8 cellular contexts compared by ENCODE assay signal in the genomic region with DNA sequence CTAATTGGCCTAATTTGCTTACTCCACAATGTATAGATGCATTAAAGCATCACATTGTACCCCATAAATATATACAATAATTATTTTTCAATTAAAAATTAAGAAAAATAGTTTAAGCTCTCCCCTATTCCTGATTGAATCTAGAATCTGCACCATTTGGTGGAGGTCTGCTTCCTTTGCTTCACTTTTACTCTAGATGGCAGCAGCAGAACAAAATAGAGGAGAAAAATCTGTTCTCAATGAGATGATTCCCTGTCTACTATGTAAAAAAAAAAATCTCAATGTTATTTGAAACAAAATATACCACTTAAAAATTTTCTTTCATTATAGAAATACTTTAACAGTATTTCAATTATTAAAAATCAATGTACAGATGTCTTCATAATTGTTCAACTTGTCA.
DNase-seq lines count a peak whose midpoint lies in the region; ATAC-seq, FAIRE-seq and TF ChIP-seq lines count a peak whose summit lies in the region.

No MANE protein-coding gene starts in this region.

- no peak overlapping the region for H2BK12ac ChIP-seq in H1 (ENCODE audit: low read depth, low read length)

- H2BK15ac ChIP-seq in H1 (ENCODE audit: low read length), result no peak overlapping the region

- H2BK120ac ChIP-seq in H1 (replicated peaks; ENCODE audit: low read depth, low read length), result no peak overlapping the region

- intact Hi-C loops in Right ventricle myocardium inferior (cut with DNase I), result loop anchor here (2.0 to 10.0 kb wide), 2 partner anchors 172 to 372 kb away; no protein-coding TSS in a partner anchor

- no peak overlapping the region for H2BK5ac ChIP-seq in H1 (ENCODE audit: low read depth, low read length)

- H3K79me1 ChIP-seq in H1 (ENCODE audit: low read depth, low read length), result no peaks in the 10 kb centered on the region

- TF ChIP-seq EP300 in H1 (IDR thresholded peaks at IDR 0.05; ENCODE audit: borderline replicate concordance in 1 of 2, low read depth in 2 of 2, low read length in 2 of 2), result no peak

- H4K91ac ChIP-seq in H1 (replicated peaks; ENCODE audit: insufficient read length, low read length), result no peak overlapping the region

- no peak overlapping the region for H3K9ac ChIP-seq in H1 (replicated peaks in 1 of 4; ENCODE audit: extremely low read depth in 1 of 4, low read depth in 3 of 4, low read length in 3 of 4)

- H3K23me2 ChIP-seq in H1 (ENCODE audit: low read depth, low read length), result no peaks in the 10 kb centered on the region

- H3K14ac ChIP-seq in H1 (ENCODE audit: insufficient read length), result no peak overlapping the region

- FAIRE-seq in H1 (lab: Jason Lieb, UNC) (no peak), small intestine (lab: Jason Lieb, UNC) (peak; percentile 77)

- no peak overlapping the region for H3K18ac ChIP-seq in H1 (ENCODE audit: extremely low read depth, low read length)

- POLR2A ChIA-PET in H1 (lab: Charles Lee; ENCODE audit: partially characterized antibody), result interaction anchor here (0.9 kb wide), 1 partner anchor 110 kb away, joined by 3 read pairs; a partner anchor contains a TSS

- H3K79me2 ChIP-seq in H1 (ENCODE audit: control insufficient read depth in 1 of 2, insufficient read depth in 2 of 2, low read length in 2 of 2), result no peaks in the 10 kb centered on the region

- no peak for ATAC-seq in Right ventricle myocardium inferior
- ATAC-seq in GM21723 (IDR thresholded peaks at IDR 0.05; ENCODE audit: unreplicated experiment), result no peak

- no peak overlapping the region for H3K4ac ChIP-seq in H1 (replicated peaks; ENCODE audit: insufficient read length, low read depth, low read length)

- H4K20me1 ChIP-seq in H1 (replicated peaks in 1 of 2; ENCODE audit: control insufficient read depth in 1 of 2, insufficient read depth in 2 of 2, low read length in 2 of 2), result no peaks in the 10 kb centered on the region

- no peak overlapping the region for H3K23ac ChIP-seq in H1 (ENCODE audit: insufficient read length)

- no peak overlapping the region for H2AFZ ChIP-seq in H1 (ENCODE audit: low read length)

- no peaks in the 10 kb centered on the region for H3K9me3 ChIP-seq in cardiac muscle cell (ENCODE audit: low read depth)
- no peaks in the 10 kb centered on the region for H3K9me3 ChIP-seq in H1 (ENCODE audit: insufficient read depth in 2 of 2, low read depth in 1 of 2, low read length in 1 of 2)
- H3K9me3 ChIP-seq in small intestine (ENCODE audit: control insufficient read depth, low read depth), result no peaks in the 10 kb centered on the region

- H3K4me1 ChIP-seq in cardiac muscle cell (ENCODE audit: low read depth) (no peaks in the 10 kb centered on the region), H1 (replicated peaks in 1 of 4; ENCODE audit: control insufficient read depth in 3 of 4, insufficient read depth in 4 of 4, low read length in 3 of 4) (no peaks in the 10 kb centered on the region), small intestine (ENCODE audit: control insufficient read depth in 2 of 2, insufficient read depth in 1 of 2, low read depth in 1 of 2, low read length in 1 of 2) (no peaks in the 10 kb centered on the region)

- H3K4me3 ChIP-seq in cardiac muscle cell (no peak overlapping the region), H1 (ENCODE audit: extremely low read depth in 1 of 4, insufficient read depth in 2 of 4, low read depth in 3 of 4, low read length in 4 of 4) (no peak overlapping the region), small intestine (ENCODE audit: low read depth in 1 of 2, low read length in 2 of 2) (no peak overlapping the region)

- H4K8ac ChIP-seq in H1 (ENCODE audit: extremely low read depth, insufficient read depth, low read length), result no peak overlapping the region

- no peak overlapping the region for H4K5ac ChIP-seq in H1 (ENCODE audit: insufficient read length, low read depth, low read length)

- H3K56ac ChIP-seq in H1 (replicated peaks; ENCODE audit: insufficient read length, low read depth, low read length), result no peak overlapping the region

- no peak for TF ChIP-seq POLR2A in H1 (IDR thresholded peaks at IDR 0.05; ENCODE audit: control extremely low read depth in 1 of 2, low read depth in 2 of 2, low read length in 2 of 2)

- H3K27me3 ChIP-seq in cardiac muscle cell (no peaks in the 10 kb centered on the region), H1 (replicated peaks in 1 of 4; ENCODE audit: control insufficient read depth in 3 of 4, extremely low read depth in 1 of 4, insufficient read depth in 3 of 4, low read length in 3 of 4) (peaks cover 0 to 1% (median 0%) of the 10 kb centered on the region in 4 experiments; a peak in 1 of 7 replicates), small intestine (ENCODE audit: control insufficient read depth in 2 of 2, insufficient read depth in 2 of 2, low read length in 2 of 2) (no peaks in the 10 kb centered on the region)

- peak; percentile 54 for TF ChIP-seq CTCF in cardiac muscle cell (IDR thresholded peaks at IDR 0.05; ENCODE audit: low read depth, low read length)
- peak in 2 of 3 experiments; percentile 36 to 52; a peak in 3 of 4 replicates for TF ChIP-seq CTCF in H1 (IDR thresholded peaks at IDR 0.05; ENCODE audit: control extremely low read depth in 1 of 3, insufficient read depth in 1 of 3, low read depth in 1 of 3, low read length in 3 of 3)

- H3K27ac ChIP-seq in cardiac muscle cell, result no peak overlapping the region
- no peak overlapping the region for H3K27ac ChIP-seq in H1 (ENCODE audit: low read depth, low read length)
- H3K27ac ChIP-seq in small intestine (ENCODE audit: low read depth in 1 of 2, low read length in 1 of 2), result no peak overlapping the region

- H3K4me2 ChIP-seq in H1 (ENCODE audit: insufficient read depth in 1 of 2, low read depth in 2 of 2, low read length in 2 of 2), result no peak overlapping the region

- peak; percentile 33 to 37 for DNase-seq in cardiac muscle cell (ENCODE audit: low read depth in 1 of 2, low spot score in 1 of 2)
- no peak for DNase-seq in Right ventricle myocardium inferior (ENCODE audit: missing footprints)
- DNase-seq in NCI-H2196 treated with DMSO at 0.1 percent for 48 hours (lab: John Stamatoyannopoulos, UW; ENCODE audit: unreplicated experiment), result peak; percentile 30
- no peak for DNase-seq in H1 (ENCODE audit: low read depth in 1 of 2, low spot score in 2 of 2)
- DNase-seq in small intestine, result peak; percentile 5
- DNase-seq in retina, result no peak
- DNase-seq in NK-92 (lab: John Stamatoyannopoulos, UW; ENCODE audit: unreplicated experiment), result no peak

- no peaks in the 10 kb centered on the region for H3K36me3 ChIP-seq in cardiac muscle cell
- H3K36me3 ChIP-seq in H1 (ENCODE audit: control insufficient read depth in 2 of 4, insufficient read depth in 4 of 4, low read length in 3 of 4), result no peaks in the 10 kb centered on the region
- no peaks in the 10 kb centered on the region for H3K36me3 ChIP-seq in small intestine (ENCODE audit: control insufficient read depth in 2 of 2, insufficient read depth in 2 of 2, low read length in 2 of 2)

- CTCF ChIA-PET in H1 (lab: Charles Lee; ENCODE audit: partially characterized antibody), result interaction anchor here (0.6 to 3.3 kb wide), 12 partner anchors 11 to 446 kb away, joined by 3 to 19 read pairs (median 6); a partner anchor contains a TSS

- peak; percentile 75 to 79 for TF ChIP-seq RAD21 in H1 (IDR thresholded peaks at IDR 0.05 in 1 of 2, conservative IDR thresholded peaks at IDR 0.05 in 1 of 2; ENCODE audit: low read depth in 2 of 2, low read length in 2 of 2)

- H2BK20ac ChIP-seq in H1 (ENCODE audit: low read length), result no peak overlapping the region

- H2AK5ac ChIP-seq in H1 (ENCODE audit: low read depth, low read length), result no peak overlapping the region

TF ChIP-seq in H1, 55 proteins besides CTCF, POLR2A, EP300 and RAD21:
- TF ChIP-seq, protein P1, sequence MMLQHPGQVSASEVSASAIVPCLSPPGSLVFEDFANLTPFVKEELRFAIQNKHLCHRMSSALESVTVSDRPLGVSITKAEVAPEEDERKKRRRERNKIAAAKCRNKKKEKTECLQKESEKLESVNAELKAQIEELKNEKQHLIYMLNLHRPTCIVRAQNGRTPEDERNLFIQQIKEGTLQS (IDR thresholded peaks at IDR 0.05; ENCODE audit: insufficient read depth, low read depth, low read length), result no peak
- TF ChIP-seq CBX8 (IDR thresholded peaks at IDR 0.05; ENCODE audit: borderline replicate concordance, low read depth, low read length), result no peak
- no peak for TF ChIP-seq SIX5 (IDR thresholded peaks at IDR 0.05; ENCODE audit: low read depth, low read length)
- TF ChIP-seq BCL11A (IDR thresholded peaks at IDR 0.05; ENCODE audit: low read depth in 2 of 2, low read length in 2 of 2), result no peak
- no peak for TF ChIP-seq SIRT6 (IDR thresholded peaks at IDR 0.05; ENCODE audit: low read length)
- TF ChIP-seq NRF1 (IDR thresholded peaks at IDR 0.05; ENCODE audit: low read depth, low read length), result no peak
- TF ChIP-seq, protein P2, sequence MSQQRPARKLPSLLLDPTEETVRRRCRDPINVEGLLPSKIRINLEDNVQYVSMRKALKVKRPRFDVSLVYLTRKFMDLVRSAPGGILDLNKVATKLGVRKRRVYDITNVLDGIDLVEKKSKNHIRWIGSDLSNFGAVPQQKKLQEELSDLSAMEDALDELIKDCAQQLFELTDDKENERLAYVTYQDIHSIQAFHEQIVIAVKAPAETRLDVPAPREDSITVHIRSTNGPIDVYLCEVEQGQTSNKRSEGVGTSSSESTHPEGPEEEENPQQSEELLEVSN (IDR thresholded peaks at IDR 0.05), result no peak
- TF ChIP-seq SUZ12 (IDR thresholded peaks at IDR 0.05; ENCODE audit: low read length), result no peak
- no peak for TF ChIP-seq CEBPB (IDR thresholded peaks at IDR 0.05; ENCODE audit: low read depth, low read length)
- no peak for TF ChIP-seq CHD2 (IDR thresholded peaks at IDR 0.05; ENCODE audit: low read length)
- no peak for TF ChIP-seq YY1 (IDR thresholded peaks at IDR 0.05; ENCODE audit: low read depth, low read length)
- no peak for TF ChIP-seq SP4 (IDR thresholded peaks at IDR 0.05; ENCODE audit: low read length)
- no peak for TF ChIP-seq KDM1A (IDR thresholded peaks at IDR 0.05; ENCODE audit: borderline replicate concordance, low read length)
- no peak for TF ChIP-seq HDAC2 (IDR thresholded peaks at IDR 0.05; ENCODE audit: borderline replicate concordance in 1 of 2, low read depth in 2 of 2, low read length in 2 of 2)
- no peak for TF ChIP-seq TAF1 (IDR thresholded peaks at IDR 0.05; ENCODE audit: low read depth, low read length)
- TF ChIP-seq CHD1 (IDR thresholded peaks at IDR 0.05; ENCODE audit: low read depth, low read length), result no peak
- TF ChIP-seq, protein P3, sequence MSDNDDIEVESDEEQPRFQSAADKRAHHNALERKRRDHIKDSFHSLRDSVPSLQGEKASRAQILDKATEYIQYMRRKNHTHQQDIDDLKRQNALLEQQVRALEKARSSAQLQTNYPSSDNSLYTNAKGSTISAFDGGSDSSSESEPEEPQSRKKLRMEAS (IDR thresholded peaks at IDR 0.05), result no peak

Comparison
In these comparisons a context has a peak if more than half of its experiments do, and no peak if none do; other contexts are left out.
1. DNase-seq: peak in cardiac muscle cell (2 of 2), NCI-H2196 treated with DMSO at 0.1 percent for 48 hours (single experiment) and small intestine (single experiment); none in Right ventricle myocardium inferior (single experiment), H1 (0 of 2), retina (single experiment) and NK-92 (single experiment).